Comparison of ENCODE assay signal across 1 cellular context in the genomic region with DNA sequence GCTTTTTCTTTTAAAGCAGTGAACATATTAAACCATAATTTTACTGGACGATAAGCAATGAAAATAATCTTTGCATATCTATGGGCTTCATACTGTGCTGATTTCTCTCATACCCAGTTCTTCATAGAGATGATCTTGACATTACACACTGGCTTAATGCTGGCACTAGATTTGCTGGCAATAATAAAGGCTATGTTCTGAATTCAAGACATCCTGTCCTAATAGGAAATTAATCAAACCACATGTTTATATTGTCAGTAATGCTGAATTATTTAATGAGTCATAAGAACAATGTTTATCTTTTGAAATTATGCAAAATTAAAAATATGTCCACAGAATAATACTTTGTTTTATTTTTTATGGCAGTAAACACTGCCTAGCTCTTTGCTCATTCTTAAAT.
TF ChIP-seq lines count a peak whose summit lies in the region.

No MANE protein-coding gene starts in this region.

TF ChIP-seq in A549, 52 proteins besides CTCF, POLR2A, EP300 and RAD21 (continued from another document):
- TF ChIP-seq PBX3 (IDR thresholded peaks at IDR 0.05) = no peak
TF ChIP-seq in A549: peak in this region for 1.
